8 cellular contexts compared by ENCODE assay signal in the genomic region with DNA sequence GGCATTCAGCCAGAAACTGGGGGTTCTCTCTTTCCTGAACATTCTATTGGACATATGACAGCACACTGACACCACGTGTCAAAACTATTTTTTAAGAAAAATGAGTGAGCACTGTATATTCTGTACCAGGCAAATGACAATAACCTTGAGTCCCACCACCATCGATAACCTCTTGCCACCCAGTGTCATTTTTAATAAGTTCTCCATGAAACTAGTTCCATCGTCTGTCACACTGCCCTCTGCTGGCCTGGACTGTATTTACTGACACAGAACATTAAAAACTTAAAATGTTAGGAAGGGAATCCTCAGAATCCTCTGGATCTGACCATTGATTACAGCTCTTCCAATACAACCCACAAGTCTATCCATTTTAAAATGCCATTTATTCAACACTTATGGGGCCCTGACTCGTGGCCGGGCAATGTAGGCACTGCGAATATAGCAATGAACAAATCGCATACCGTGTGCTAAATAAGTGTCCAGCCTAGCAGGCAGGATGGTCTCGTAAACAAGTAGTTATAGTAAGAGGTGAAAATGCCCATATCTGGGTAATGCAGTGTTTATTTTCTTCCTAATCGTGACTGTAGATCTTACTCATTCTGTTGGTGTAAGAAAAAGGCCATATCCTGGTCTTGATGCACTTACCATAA. TPM values are rescaled to one million over a fixed set of nuclear protein-coding genes. Genes with fewer than 3 reads are reported as not detected.
DNase-seq lines count a peak whose midpoint lies in the region; ATAC-seq and TF ChIP-seq lines count a peak whose summit lies in the region.

No MANE protein-coding gene starts in this region.

- H3K36me3 Mint-ChIP-seq in activated CD4-positive, alpha-beta T cell treated with anti-CD3 and anti-CD28 coated beads for 36 hours (ENCODE audit: low read depth), result no peaks in the 10 kb centered on the region
- H3K36me3 Mint-ChIP-seq in endothelial cell (ENCODE audit: low read depth, unreplicated experiment), result no peaks in the 10 kb centered on the region

- H3K27me3 ChIP-seq in thyroid gland, result no peaks in the 10 kb centered on the region

- POLR2A ChIA-PET in activated CD4-positive, alpha-beta T cell treated with anti-CD3 and anti-CD28 coated beads for 36 hours (lab: Charles Lee), result no interaction called here

- H3K9me3 Mint-ChIP-seq in activated CD4-positive, alpha-beta T cell treated with anti-CD3 and anti-CD28 coated beads for 36 hours (ENCODE audit: low read depth), result no peaks in the 10 kb centered on the region
- H3K9me3 Mint-ChIP-seq in endothelial cell (ENCODE audit: unreplicated experiment), result no peaks in the 10 kb centered on the region

- no peak overlapping the region for H3K4me3 Mint-ChIP-seq in activated CD4-positive, alpha-beta T cell treated with anti-CD3 and anti-CD28 coated beads for 36 hours
- no peak overlapping the region for H3K4me3 Mint-ChIP-seq in endothelial cell (ENCODE audit: unreplicated experiment)

- H3K4me1 ChIP-seq in mucosa of descending colon (ENCODE audit: low read depth) (no peaks in the 10 kb centered on the region), thyroid gland (no peaks in the 10 kb centered on the region)

- no peaks in the 10 kb centered on the region for H3K4me1 Mint-ChIP-seq in activated CD4-positive, alpha-beta T cell treated with anti-CD3 and anti-CD28 coated beads for 36 hours
- H3K4me1 Mint-ChIP-seq in endothelial cell (ENCODE audit: unreplicated experiment), result no peaks in the 10 kb centered on the region

- TF ChIP-seq CTCF in endothelial cell (IDR thresholded peaks at IDR 0.05; ENCODE audit: unreplicated experiment) (peak; percentile 82), mucosa of descending colon (IDR thresholded peaks at IDR 0.05) (no peak), thyroid gland (IDR thresholded peaks at IDR 0.05) (peak; percentile 28 to 68 (median 62))

- no peak overlapping the region for H3K27ac Mint-ChIP-seq in activated CD4-positive, alpha-beta T cell treated with anti-CD3 and anti-CD28 coated beads for 36 hours
- H3K27ac Mint-ChIP-seq in endothelial cell (ENCODE audit: unreplicated experiment), result no peak overlapping the region

- WGBS in thyroid gland, 2 donors, result 68 to 71% methylated on average over 10 of the region's 10 CpGs

- DNase-seq in NCI-H146 (lab: John Stamatoyannopoulos, UW) (peak; percentile 55), NCI-H146 treated with DMSO at 0.1 percent for 48 hours (lab: John Stamatoyannopoulos, UW; ENCODE audit: unreplicated experiment) (no peak), Kasumi-1 (lab: John Stamatoyannopoulos, UW) (peak; percentile 78 to 79), endothelial cell (ENCODE audit: low spot score) (peak; percentile 54), mucosa of descending colon (peak in 2 of 3 donors; percentile 36 to 87), thyroid gland (peak; percentile 64 to 77)
- peak; percentile 74 for DNase-seq in activated CD4-positive, alpha-beta T cell treated with anti-CD3 and anti-CD28 coated beads for 36 hours

- intact Hi-C loops in activated CD4-positive, alpha-beta T cell treated with anti-CD3 and anti-CD28 coated beads for 36 hours (cut with DNase I, micrococcal nuclease), result loop anchor here (1.0 to 10.0 kb wide), 6 partner anchors 133 to 498 kb away; no protein-coding TSS in a partner anchor
- intact Hi-C loops in mucosa of descending colon (cut with DNase I, micrococcal nuclease) (no loop called here), thyroid gland (cut with DNase I) (loop anchor here (10.0 kb wide), 1 partner anchor 190 kb away; no protein-coding TSS in a partner anchor)

- TF ChIP-seq POLR2A in thyroid gland (IDR thresholded peaks at IDR 0.05), result no peak

- no peaks in the 10 kb centered on the region for H3K36me3 ChIP-seq in mucosa of descending colon (ENCODE audit: low read depth)
- H3K36me3 ChIP-seq in thyroid gland, result no peaks in the 10 kb centered on the region

- ATAC-seq in activated CD4-positive, alpha-beta T cell treated with anti-CD3 and anti-CD28 coated beads for 36 hours, result no peak
- ATAC-seq in mucosa of descending colon (peak; percentile 45), GM21447 (IDR thresholded peaks at IDR 0.05; ENCODE audit: unreplicated experiment) (no peak)

- peaks cover 3% of the 10 kb centered on the region for H3K27me3 Mint-ChIP-seq in activated CD4-positive, alpha-beta T cell treated with anti-CD3 and anti-CD28 coated beads for 36 hours
- H3K27me3 Mint-ChIP-seq in endothelial cell (ENCODE audit: unreplicated experiment), result no peaks in the 10 kb centered on the region

- H3K27ac ChIP-seq in thyroid gland, result no peak overlapping the region

- CTCF ChIA-PET in activated CD4-positive, alpha-beta T cell treated with anti-CD3 and anti-CD28 coated beads for 36 hours (lab: Charles Lee), result interaction anchor here (0.9 to 1.4 kb wide), 2 partner anchors 24 to 25 kb away, joined by 3 to 5 read pairs; no protein-coding TSS in a partner anchor

- H3K9me3 ChIP-seq in mucosa of descending colon (no peaks in the 10 kb centered on the region), thyroid gland (no peaks in the 10 kb centered on the region)

- H3K4me3 ChIP-seq in mucosa of descending colon (no peak overlapping the region), thyroid gland (replicated peaks in 1 of 3) (no peak overlapping the region)

RNA-seq across cellular contexts. Expression of a gene that starts 35.9 kb away (rescaled TPM):
- not detected for total RNA-seq in activated CD4-positive, alpha-beta T cell treated with anti-CD3 and anti-CD28 coated beads for 36 hours
- 1.5 TPM for total RNA-seq in endothelial cell (ENCODE audit: unreplicated experiment)
- total RNA-seq in mucosa of descending colon, result 10 to 100 TPM; 13.6 to 26.2 (median 19.8) TPM
- total RNA-seq in thyroid gland, result 10 to 100 TPM in 1 of 4 donors, 1 to 10 TPM in 2, under 1 TPM in 1; 0.81 to 13.9 (median 4.5) TPM

Comparison
In these comparisons a context has a peak if more than half of its experiments do, and no peak if none do; other contexts are left out.
1. intact Hi-C loops: an anchor here in activated CD4-positive, alpha-beta T cell treated with anti-CD3 and anti-CD28 coated beads for 36 hours (1.0 to 10.0 kb wide) and thyroid gland (10.0 kb wide); none called in mucosa of descending colon.